In genomic region chr7:149432121-149432691, GRCh38 we compare ENCODE assay signal across 23 cellular contexts. TPM values are rescaled to one million over a fixed set of nuclear protein-coding genes. Genes with fewer than 3 reads are reported as not detected.
DNase-seq lines count a peak whose midpoint lies in the region; ATAC-seq and TF ChIP-seq lines count a peak whose summit lies in the region.
"Had no signal": no experiment of that assay in that cellular context is flagged by ENCODE, and none has a peak within 500 bp of the region (broad histone marks: within the 10 kb centered on the region; RNA-seq: fewer than 3 reads in every experiment).

No MANE protein-coding gene starts in this region.

- H3K9ac ChIP-seq in endodermal cell (ENCODE audit: extremely low read depth, low read length, poor library complexity, severe bottlenecking), result no peak overlapping the region
- H3K9ac ChIP-seq: BLaER1 treated with 17β-estradiol and CSF1 and Interleukin-3, amounts not matched to agents 10 nM and 100 nM; SK-N-SH had no signal

- H3K36me3 Mint-ChIP-seq in endodermal cell (ENCODE audit: low read depth), result peaks cover 54% of the 10 kb centered on the region
- H3K36me3 Mint-ChIP-seq in immature natural killer cell, result peaks cover 26 to 44% (median 30%) of the 10 kb centered on the region in 3 donors

- CTCF ChIA-PET in HEK293 (lab: Yijun Ruan, JAX), result interaction anchor here (0.5 kb wide), 1 partner anchor 22 kb away, joined by 3 read pairs; no protein-coding TSS in a partner anchor

- POLR2A ChIA-PET in HEK293 (lab: Yijun Ruan, JAX), result no interaction called here

- H3K27me3 Mint-ChIP-seq in endodermal cell (ENCODE audit: insufficient read depth) (peaks cover 2% of the 10 kb centered on the region), immature natural killer cell (ENCODE audit: low read depth in 3 of 3) (peaks cover 2 to 6% (median 4%) of the 10 kb centered on the region in 3 donors)
- H3K27me3 Mint-ChIP-seq: CD4-positive, alpha-beta memory T cell had no signal

- H3K4me2 ChIP-seq in osteoblast (ENCODE audit: insufficient read depth, low read length), result no peak overlapping the region
- H3K4me2 ChIP-seq: A549; BLaER1 treated with 17β-estradiol and CSF1 and Interleukin-3, amounts not matched to agents 10 nM and 100 nM; SK-N-SH had no signal

- no peaks in the 10 kb centered on the region for H3K9me3 Mint-ChIP-seq in endodermal cell
- no peaks in the 10 kb centered on the region for H3K9me3 Mint-ChIP-seq in immature natural killer cell
- H3K9me3 Mint-ChIP-seq: CD4-positive, alpha-beta memory T cell had no signal

- H3K27me3 ChIP-seq in endodermal cell (ENCODE audit: control insufficient read depth, insufficient read depth, low read length, poor library complexity, severe bottlenecking), result no peaks in the 10 kb centered on the region
- H3K27me3 ChIP-seq in osteoblast (ENCODE audit: insufficient read depth, low read length), result no peaks in the 10 kb centered on the region
- H3K27me3 ChIP-seq in upper lobe of right lung, result no peaks in the 10 kb centered on the region
- H3K27me3 ChIP-seq: BLaER1 treated with 17β-estradiol and CSF1 and Interleukin-3, amounts not matched to agents 10 nM and 100 nM had no signal

- DNase-seq in endodermal cell, result peak; percentile 32
- DNase-seq in osteoblast (ENCODE audit: insufficient read length, low spot score, missing footprints), result peak; percentile 50
- no peak for DNase-seq in upper lobe of right lung
- no peak for DNase-seq in immature natural killer cell
- no peak for DNase-seq in putamen (ENCODE audit: low spot score)
- DNase-seq in SKM-1 (lab: John Stamatoyannopoulos, UW; ENCODE audit: unreplicated experiment), result no peak
- DNase-seq: AML-193; CD4-positive, alpha-beta memory T cell; COR-L47; DMS53; KBM-7; MM.1S; NCI-H2029; NCI-H446 treated with DMSO at 0.1 percent for 48 hours; NCI-H526; NCI-H82; NK-92 treated with Interleukin-12 subunit alpha and Interleukin-12 subunit beta, amount 100 ng/mL, for 24 hours; PC-3; SK-N-SH had no signal

- H3K27ac ChIP-seq in HEK293 (ENCODE audit: extremely low read depth, low read depth, low read length) (no peak overlapping the region), endodermal cell (ENCODE audit: low read depth, low read length) (no peak overlapping the region), osteoblast (ENCODE audit: low read depth, low read length) (no peak overlapping the region), upper lobe of right lung (no peak overlapping the region)
- H3K27ac ChIP-seq: A549; BLaER1 treated with 17β-estradiol and CSF1 and Interleukin-3, amounts not matched to agents 10 nM and 100 nM had no signal

- H3K36me3 ChIP-seq in HEK293 (ENCODE audit: control insufficient read depth in 2 of 2, insufficient read depth in 1 of 2, low read length in 2 of 2), result peaks cover 8 to 69% of the 10 kb centered on the region in 2 experiments; a peak in 2 of 3 replicates
- peaks cover 39% of the 10 kb centered on the region for H3K36me3 ChIP-seq in endodermal cell (ENCODE audit: control insufficient read depth, insufficient read depth, low read length)
- peaks cover 23% of the 10 kb centered on the region for H3K36me3 ChIP-seq in osteoblast (ENCODE audit: insufficient read depth, low read length)
- peaks cover 47% of the 10 kb centered on the region for H3K36me3 ChIP-seq in upper lobe of right lung

- no peak overlapping the region for H3K27ac Mint-ChIP-seq in endodermal cell
- no peak overlapping the region for H3K27ac Mint-ChIP-seq in immature natural killer cell
- H3K27ac Mint-ChIP-seq: CD4-positive, alpha-beta memory T cell had no signal

- 97% methylated on average over 44 to 53 of the region's 53 CpGs for WGBS in endodermal cell (ENCODE audit: insufficient coverage in 1 of 2, insufficient read length in 1 of 2), 2 experiments

- TF ChIP-seq CTCF in HEK293 (tag by site-specific recombination; IDR thresholded peaks at IDR 0.05) (no peak), endodermal cell (conservative IDR thresholded peaks at IDR 0.05) (no peak), osteoblast (IDR thresholded peaks at IDR 0.05; ENCODE audit: extremely low read depth, low read depth, low read length) (no peak), upper lobe of right lung (IDR thresholded peaks at IDR 0.05) (no peak)

- no peaks in the 10 kb centered on the region for H4K20me1 ChIP-seq in osteoblast (ENCODE audit: insufficient read depth, low read length)

- H3K4me3 ChIP-seq in HEK293 (ENCODE audit: low read depth, low read length), result no peak overlapping the region
- no peak overlapping the region for H3K4me3 ChIP-seq in endodermal cell (ENCODE audit: low read length)
- no peak overlapping the region for H3K4me3 ChIP-seq in osteoblast (ENCODE audit: insufficient read depth, low read length)
- no peak overlapping the region for H3K4me3 ChIP-seq in upper lobe of right lung
- H3K4me3 ChIP-seq: A549; BLaER1 treated with 17β-estradiol and CSF1 and Interleukin-3, amounts not matched to agents 10 nM and 100 nM had no signal

- intact Hi-C loops in upper lobe of right lung (cut with DNase I), result no loop called here

- H3K79me2 ChIP-seq in osteoblast (ENCODE audit: insufficient read depth, low read length), result no peaks in the 10 kb centered on the region

- ATAC-seq in upper lobe of right lung, result peak; percentile 10
- ATAC-seq: A549, HCT116, PC-3 had no signal

- H3K4me1 ChIP-seq in HEK293 (ENCODE audit: control insufficient read depth, insufficient read depth, low read length) (no peaks in the 10 kb centered on the region), endodermal cell (ENCODE audit: control insufficient read depth, insufficient read depth, low read length) (no peaks in the 10 kb centered on the region), osteoblast (ENCODE audit: insufficient read depth, low read length) (no peaks in the 10 kb centered on the region), upper lobe of right lung (no peaks in the 10 kb centered on the region)
- H3K4me1 ChIP-seq: A549 had no signal

- H3K4me1 Mint-ChIP-seq in endodermal cell (no peaks in the 10 kb centered on the region), immature natural killer cell (no peaks in the 10 kb centered on the region)

- H2AFZ ChIP-seq in osteoblast (ENCODE audit: low read length), result no peak overlapping the region

- H3K9me3 ChIP-seq in HEK293 (ENCODE audit: control insufficient read depth, insufficient read depth, low read depth, low read length) (no peaks in the 10 kb centered on the region), endodermal cell (ENCODE audit: control insufficient read depth, low read length) (no peaks in the 10 kb centered on the region), osteoblast (ENCODE audit: low read depth, low read length) (no peaks in the 10 kb centered on the region), upper lobe of right lung (no peaks in the 10 kb centered on the region)
- H3K9me3 ChIP-seq: A549, SK-N-SH had no signal

- no peak overlapping the region for H3K4me3 Mint-ChIP-seq in endodermal cell
- no peak overlapping the region for H3K4me3 Mint-ChIP-seq in immature natural killer cell
- H3K4me3 Mint-ChIP-seq: CD4-positive, alpha-beta memory T cell had no signal

TF ChIP-seq in HEK293, 187 proteins besides CTCF, POLR2A, EP300 and RAD21:
- TF ChIP-seq OVOL3 (tag by site-specific recombination; IDR thresholded peaks at IDR 0.05), result no peak
- no peak for TF ChIP-seq ZNF221 (tag by site-specific recombination; IDR thresholded peaks at IDR 0.05; ENCODE audit: borderline replicate concordance)
- no peak for TF ChIP-seq EGR2 (tag by site-specific recombination; IDR thresholded peaks at IDR 0.05; ENCODE audit: low read depth)
- 0 out of 2 replicates have a peak, but pooled peaks have one; percentile 45 for TF ChIP-seq ZNF777 (tag by site-specific recombination; IDR thresholded peaks at IDR 0.05; ENCODE audit: borderline replicate concordance)

RNA-seq across cellular contexts. Expression of gene ZNF777, which starts 28.7 kb away (rescaled TPM):
- total RNA-seq in endodermal cell, result 10 to 100 TPM in 1 of 2 donors, 1 to 10 TPM in 1; 9.7 to 11.1 TPM
- polyA plus RNA-seq in endodermal cell (2013, experiment 1 of 2), result 14.3 TPM
- polyA plus RNA-seq in endodermal cell (2013, experiment 2 of 2), result 13.7 TPM
- total RNA-seq in osteoblast, result 7.6 and 8.0 TPM in 2 replicates
- total RNA-seq in upper lobe of right lung, result 11.3 TPM
- 1 to 10 TPM in 1 of 3 donors, under 1 TPM in 2; 0.05 to 2.2 (median 0.70) TPM for polyA plus RNA-seq in immature natural killer cell

Comparison
In these comparisons a context has a peak if more than half of its experiments do, and no peak if none do; other contexts are left out.
1. DNase-seq: peak in endodermal cell (single experiment) and osteoblast (single experiment); none in upper lobe of right lung (single experiment), immature natural killer cell (0 of 3), putamen (single experiment) and SKM-1 (single experiment).